ENCODE assay signal across 21 cellular contexts in the genomic region with DNA sequence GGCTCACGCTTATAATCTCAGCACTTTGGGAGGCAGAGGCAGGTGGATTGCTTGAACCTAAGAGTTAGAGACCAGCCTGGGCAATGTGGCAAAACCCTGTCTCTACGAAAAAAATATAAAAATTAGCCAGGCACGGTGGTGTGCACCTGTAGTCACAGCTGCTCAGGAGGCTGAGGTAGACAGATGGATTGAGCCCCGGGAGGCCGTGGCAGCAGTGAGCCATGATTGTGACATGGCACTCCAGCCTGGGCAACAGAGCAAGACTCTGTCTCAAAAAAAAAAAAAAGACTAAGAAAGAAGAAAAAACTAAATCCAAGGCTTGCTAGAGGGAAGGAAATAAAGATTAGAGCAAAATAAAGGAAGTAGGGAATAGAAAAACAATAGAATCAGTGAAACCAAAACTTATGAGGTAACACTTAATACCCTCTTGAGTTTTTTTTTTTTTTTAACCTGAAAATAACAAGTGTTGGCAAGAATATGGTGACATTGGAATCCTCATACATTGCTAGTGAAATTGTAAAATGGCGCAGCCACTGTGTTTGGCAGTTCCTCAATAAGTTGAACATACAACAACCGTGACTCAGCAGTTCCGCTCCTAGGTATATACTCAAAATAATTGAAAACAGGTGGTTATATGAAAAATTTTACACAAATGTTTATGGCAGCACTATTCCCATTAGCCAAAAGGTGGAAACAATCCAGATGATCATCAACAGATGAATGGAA.
DNase-seq lines count a peak whose midpoint lies in the region; ATAC-seq, FAIRE-seq and TF ChIP-seq lines count a peak whose summit lies in the region.
"Had no signal": no experiment of that assay in that cellular context is flagged by ENCODE, and none has a peak within 500 bp of the region (broad histone marks: within the 10 kb centered on the region; RNA-seq: fewer than 3 reads in every experiment).

No MANE protein-coding gene starts in this region.

- H3K27me3 ChIP-seq in CD4-positive, alpha-beta T cell (ENCODE audit: control insufficient read depth, insufficient read depth, low read length) = no peaks in the 10 kb centered on the region
- H3K27me3 ChIP-seq: colonic mucosa, tibial nerve had no signal

- peaks cover 29% of the 10 kb centered on the region; the same call in 1 of the 2 replicates for H3K36me3 ChIP-seq in OCI-LY7 (ENCODE audit: insufficient read depth, low read length)
- H3K36me3 ChIP-seq: colonic mucosa had no signal

- no peak overlapping the region for H3K4me3 Mint-ChIP-seq in CD4-positive, alpha-beta T cell
- no peak overlapping the region for H3K4me3 Mint-ChIP-seq in mesothelial cell of epicardium
- H3K4me3 Mint-ChIP-seq: activated CD4-positive, alpha-beta memory T cell treated with anti-CD3 and anti-CD28 coated beads for 36 hours; brain; nephron had no signal

- ATAC-seq in A549 (no peak), GM18873 (IDR thresholded peaks at IDR 0.05; ENCODE audit: low FRiP score, unreplicated experiment) (no peak)
- ATAC-seq in CD4-positive, alpha-beta T cell (ENCODE audit: poor library complexity) = no peak
- ATAC-seq: left colon had no signal

- no peaks in the 10 kb centered on the region for H3K27me3 Mint-ChIP-seq in CD4-positive, alpha-beta T cell
- H3K27me3 Mint-ChIP-seq in mesothelial cell of epicardium (ENCODE audit: low read depth) = no peaks in the 10 kb centered on the region
- H3K27me3 Mint-ChIP-seq: activated CD4-positive, alpha-beta memory T cell treated with anti-CD3 and anti-CD28 coated beads for 36 hours; brain had no signal

- no peak overlapping the region for H3K27ac ChIP-seq in A549
- H3K27ac ChIP-seq in CD4-positive, alpha-beta T cell (ENCODE audit: low read depth, low read length) = no peak overlapping the region
- H3K27ac ChIP-seq in OCI-LY7 (ENCODE audit: low read depth, low read length, poor library complexity, severe bottlenecking) = no peak overlapping the region
- H3K27ac ChIP-seq: colonic mucosa, tibial nerve had no signal

- no peaks in the 10 kb centered on the region for H3K9me3 Mint-ChIP-seq in CD4-positive, alpha-beta T cell
- H3K9me3 Mint-ChIP-seq in mesothelial cell of epicardium = no peaks in the 10 kb centered on the region
- H3K9me3 Mint-ChIP-seq: brain, nephron had no signal

- no peak overlapping the region for H3K4me3 ChIP-seq in A549
- no peak overlapping the region for H3K4me3 ChIP-seq in OCI-LY7 (ENCODE audit: low read depth, low read length, poor library complexity, severe bottlenecking)
- H3K4me3 ChIP-seq: colonic mucosa, tibial nerve had no signal

- CTCF ChIA-PET in A549 (lab: Yijun Ruan, JAX) = interaction anchor here (1.5 to 2.2 kb wide), 2 partner anchors 74 to 168 kb away, joined by 3 to 6 read pairs; no protein-coding TSS in a partner anchor
- CTCF ChIA-PET in CD4-positive, alpha-beta T cell (lab: Charles Lee) = interaction anchor here (1.0 kb wide), 1 partner anchor 29 kb away, joined by 3 read pairs; no protein-coding TSS in a partner anchor
- CTCF ChIA-PET in OCI-LY7 (lab: Charles Lee; ENCODE audit: unreplicated experiment) = no interaction called here

- no peak for TF ChIP-seq RAD21 in A549 (conservative IDR thresholded peaks at IDR 0.05 in 1 of 2, IDR thresholded peaks at IDR 0.05 in 1 of 2)

- WGBS in A549 (ENCODE audit: missing lambda C conversion rate) = 93% methylated on average over 8 of the region's 8 CpGs

- no peak overlapping the region for H2AFZ ChIP-seq in OCI-LY7 (ENCODE audit: low read length)

- POLR2A ChIA-PET in A549 (lab: Yijun Ruan, JAX) (no interaction called here), OCI-LY7 (lab: Charles Lee) (interaction anchor here (0.6 to 0.7 kb wide), 3 partner anchors 31 to 42 kb away, joined by 3 to 6 read pairs (median 4); no protein-coding TSS in a partner anchor)
- POLR2A ChIA-PET in CD4-positive, alpha-beta T cell (lab: Charles Lee) = no interaction called here

- DNase-seq in A549 (ENCODE audit: low read depth in 1 of 2, low spot score in 1 of 2) = no peak
- no peak for DNase-seq in CD4-positive, alpha-beta T cell
- DNase-seq in OCI-LY7 (ENCODE audit: low spot score) = peak; percentile 22
- DNase-seq in fibroblast of gingiva (ENCODE audit: low read depth) = peak; percentile 24
- no peak for DNase-seq in mesothelial cell of epicardium (ENCODE audit: low spot score in 2 of 2, unreplicated experiment in 2 of 2)
- DNase-seq in DMS53 treated with DMSO at 0.1 percent for 48 hours (lab: John Stamatoyannopoulos, UW; ENCODE audit: unreplicated experiment) = no peak
- DNase-seq: activated CD4-positive, alpha-beta memory T cell treated with anti-CD3 and anti-CD28 coated beads for 36 hours; activated naive CD4-positive, alpha-beta T cell; Calu3; colonic mucosa; EL; left colon; NCI-H1417 treated with DMSO at 0.1 percent for 48 hours; NCI-H2171; NCI-H526; SHP77 treated with DMSO at 0.1 percent for 48 hours; stimulated activated naive CD4-positive, alpha-beta T cell had no signal

- H4K20me1 ChIP-seq in OCI-LY7 (ENCODE audit: insufficient read depth, low read length) = no peaks in the 10 kb centered on the region

- peak overlapping the region; percentile 45 for H3K27ac Mint-ChIP-seq in CD4-positive, alpha-beta T cell
- H3K27ac Mint-ChIP-seq in mesothelial cell of epicardium = no peak overlapping the region
- H3K27ac Mint-ChIP-seq: activated CD4-positive, alpha-beta memory T cell treated with anti-CD3 and anti-CD28 coated beads for 36 hours; brain; nephron had no signal

- peaks cover 4% of the 10 kb centered on the region; the same call in 1 of the 3 replicates for H3K4me1 ChIP-seq in A549
- peaks cover 44% of the 10 kb centered on the region for H3K4me1 ChIP-seq in OCI-LY7 (ENCODE audit: insufficient read depth, low read length, poor library complexity, severe bottlenecking)

- H3K4me1 Mint-ChIP-seq in CD4-positive, alpha-beta T cell (ENCODE audit: low read depth) = peaks cover 78% of the 10 kb centered on the region
- H3K4me1 Mint-ChIP-seq in mesothelial cell of epicardium = peaks cover 8% of the 10 kb centered on the region

- H3K9me2 ChIP-seq in OCI-LY7 (ENCODE audit: insufficient read depth, low read length) = no peaks in the 10 kb centered on the region

- H3K36me3 Mint-ChIP-seq in CD4-positive, alpha-beta T cell (ENCODE audit: low read depth) = peaks cover 91% of the 10 kb centered on the region
- peaks cover 19% of the 10 kb centered on the region for H3K36me3 Mint-ChIP-seq in mesothelial cell of epicardium

- BruUV-seq in OCI-LY7 (replicated peaks; lab: Mats Ljungman, UMichigan) = no TSS peak

- FAIRE-seq in A549 (lab: Jason Lieb, UNC) = no peak

- H3K9me3 ChIP-seq in A549 (no peaks in the 10 kb centered on the region), OCI-LY7 (ENCODE audit: low read length) (peaks cover 16% of the 10 kb centered on the region; the same call in 1 of the 2 replicates)
- H3K9me3 ChIP-seq in CD4-positive, alpha-beta T cell (ENCODE audit: control insufficient read depth, low read length) = no peaks in the 10 kb centered on the region
- H3K9me3 ChIP-seq: colonic mucosa, tibial nerve had no signal

- intact Hi-C loops in CD4-positive, alpha-beta T cell (cut with DNase I, micrococcal nuclease) = loop anchor here in 1 of 2 experiments (5.0 kb wide), 1 partner anchor 33 kb away; no protein-coding TSS in a partner anchor
- intact Hi-C loops in OCI-LY7 (cut with micrococcal nuclease; ENCODE audit: unreplicated experiment) = no loop called here

- H3K79me2 ChIP-seq in OCI-LY7 (ENCODE audit: insufficient read depth, low read depth, low read length) = no peaks in the 10 kb centered on the region

- TF ChIP-seq CTCF in A549 (IDR thresholded peaks at IDR 0.05) = no peak
- TF ChIP-seq CTCF in CD4-positive, alpha-beta T cell (IDR thresholded peaks at IDR 0.05) = no peak
- TF ChIP-seq CTCF in OCI-LY7 (conservative IDR thresholded peaks at IDR 0.05; ENCODE audit: low read length) = no peak
- TF ChIP-seq CTCF in mesothelial cell of epicardium (IDR thresholded peaks at IDR 0.05; ENCODE audit: unreplicated experiment) = no peak

- TF ChIP-seq EP300 in A549 (IDR thresholded peaks at IDR 0.05) = no peak

- no peak for TF ChIP-seq POLR2A in A549 (IDR thresholded peaks at IDR 0.05; ENCODE audit: low read length)

- no peak overlapping the region for H3K4me2 ChIP-seq in A549
- H3K4me2 ChIP-seq in OCI-LY7 (ENCODE audit: low read length) = no peak overlapping the region

TF ChIP-seq in A549, 52 proteins besides CTCF, POLR2A, EP300 and RAD21:
- peak; percentile 28; the same call in 1 of the 2 replicates for TF ChIP-seq NFE2L2 (conservative IDR thresholded peaks at IDR 0.05; ENCODE audit: low read length)
- TF ChIP-seq MYC (IDR thresholded peaks at IDR 0.05; ENCODE audit: borderline replicate concordance, low read length) = no peak
- TF ChIP-seq MAFK (IDR thresholded peaks at IDR 0.05; ENCODE audit: partially characterized antibody) = peak; percentile 61
- TF ChIP-seq CHD4 (IDR thresholded peaks at IDR 0.05; ENCODE audit: borderline replicate concordance) = 0 out of 2 replicates have a peak, but pooled peaks have one; percentile 68

Comparison
In these comparisons a context has a peak if more than half of its experiments do, and no peak if none do; other contexts are left out.
1. DNase-seq: peak in OCI-LY7 (single experiment) and fibroblast of gingiva (single experiment); none in A549 (0 of 2), CD4-positive, alpha-beta T cell (0 of 10), mesothelial cell of epicardium (0 of 2) and DMS53 treated with DMSO at 0.1 percent for 48 hours (single experiment).